Comparison of ENCODE assay signal across 8 cellular contexts in genomic region chr2:26691881-26692813, GRCh38.
DNase-seq lines count a peak whose midpoint lies in the region; ATAC-seq, FAIRE-seq and TF ChIP-seq lines count a peak whose summit lies in the region.

KCNK3 (plus strand) TSS chr2:26692722; CDS start chr2:26692876, 154 bp downstream.

- peak; percentile 61 for FAIRE-seq in urothelium cell line (lab: Jason Lieb, UNC)

- H3K9ac ChIP-seq in parathyroid adenoma: peak within 1 kb of the TSS; percentile 71

- in situ Hi-C loops in GM13977 (cut with MboI; ENCODE audit: low pct_unique_long_range_greater_than_20kb, low sequenced_read_pairs, unreplicated experiment): no loop called here

- peak within 1 kb of the TSS; percentile 55 for H3K4me3 ChIP-seq in parathyroid adenoma (ENCODE audit: low read depth, low read length)

- no peaks in the 10 kb centered on the region for H3K36me3 ChIP-seq in parathyroid adenoma (ENCODE audit: control insufficient read depth, insufficient read depth, low read length)

- H3K79me2 ChIP-seq in parathyroid adenoma: peaks cover 35% of the 10 kb centered on the region

- DNase-seq in GM13977 (ENCODE audit: low spot score): peak; percentile 79
- peak; percentile 62 for DNase-seq in NCI-H774 (lab: John Stamatoyannopoulos, UW)
- peak; percentile 42 for DNase-seq in activated naive CD4-positive, alpha-beta T cell treated with Interleukin-2 at 50 U/mL for 16 hours
- peak; percentile 64 for DNase-seq in glomerular visceral epithelial cell (ENCODE audit: extremely low spot score)
- peak; percentile 87 for DNase-seq in urothelium cell line (ENCODE audit: low spot score)

- TF ChIP-seq CTCF in GM13977 (IDR thresholded peaks at IDR 0.05; ENCODE audit: extremely low read depth, insufficient read depth, missing control alignments): no peak
- no peak for TF ChIP-seq CTCF in parathyroid adenoma (IDR thresholded peaks at IDR 0.05)

- ATAC-seq in GM18511 (IDR thresholded peaks at IDR 0.05; ENCODE audit: unreplicated experiment) (no peak), GM21528 (IDR thresholded peaks at IDR 0.05; ENCODE audit: low FRiP score, unreplicated experiment) (no peak)

- peaks cover 42% of the 10 kb centered on the region for H3K4me1 ChIP-seq in parathyroid adenoma

- no peaks in the 10 kb centered on the region for H3K27me3 ChIP-seq in parathyroid adenoma (ENCODE audit: control insufficient read depth, insufficient read depth, low read length)

- peak within 1 kb of the TSS; percentile 72 for H3K4me2 ChIP-seq in parathyroid adenoma (ENCODE audit: low read length)

- H3K27ac ChIP-seq in parathyroid adenoma: peak within 1 kb of the TSS; percentile 98

- H3K9me3 ChIP-seq in parathyroid adenoma (ENCODE audit: control insufficient read depth, low read length): no peaks in the 10 kb centered on the region

- peak within 1 kb of the TSS; percentile 71 for H2AFZ ChIP-seq in parathyroid adenoma
